17 cellular contexts compared by ENCODE assay signal in genomic region chr14:99263564-99264330, GRCh38. TPM values are rescaled to one million over a fixed set of nuclear protein-coding genes. Genes with fewer than 3 reads are reported as not detected.
DNase-seq lines count a peak whose midpoint lies in the region; ATAC-seq and TF ChIP-seq lines count a peak whose summit lies in the region.
"Had no signal": no experiment of that assay in that cellular context is flagged by ENCODE, and none has a peak within 500 bp of the region (broad histone marks: within the 10 kb centered on the region; RNA-seq: fewer than 3 reads in every experiment).

No MANE protein-coding gene starts in this region.

- H4K20me1 ChIP-seq in BLaER1 treated with 17β-estradiol and CSF1 and Interleukin-3, amounts not matched to agents 10 nM and 100 nM: peaks cover 0 to 96% (median 30%) of the 10 kb centered on the region in 11 experiments; a peak in 17 of 22 replicates

- peaks cover 72 to 100% (median 99%) of the 10 kb centered on the region in 11 experiments for H3K27me3 ChIP-seq in BLaER1 treated with 17β-estradiol and CSF1 and Interleukin-3, amounts not matched to agents 10 nM and 100 nM
- peaks cover 3 to 43% (median 9%) of the 10 kb centered on the region in 3 donors for H3K27me3 ChIP-seq in psoas muscle (ENCODE audit: insufficient read depth in 3 of 3, low read length in 2 of 3)

- peak overlapping the region in 6 of 10 experiments; percentile 34 to 63 (median 39); a peak in 7 of 20 replicates for H3K4me3 ChIP-seq in BLaER1 treated with 17β-estradiol and CSF1 and Interleukin-3, amounts not matched to agents 10 nM and 100 nM
- H3K4me3 ChIP-seq in HEK293 (ENCODE audit: low read depth, low read length) (no peak overlapping the region), psoas muscle (no peak overlapping the region)
- H3K4me3 ChIP-seq: right atrium auricular region, uterus had no signal

- POLR2A ChIA-PET in HEK293 (lab: Yijun Ruan, JAX): interaction anchor here (0.7 kb wide), 1 partner anchor 360 kb away, joined by 7 read pairs; no protein-coding TSS in a partner anchor
- POLR2A ChIA-PET in activated naive CD8-positive, alpha-beta T cell treated with anti-CD3 and anti-CD28 coated beads, Interleukin-2, amount 10 ng/mL, durations not matched to agents 7 days and 5 days (lab: Charles Lee): interaction anchor here (1.0 to 16.1 kb wide), 5 partner anchors 9 to 1075 kb away, joined by 4 to 796 read pairs (median 13); partner anchors contain the start of gene BCL11B
- POLR2A ChIA-PET in naive thymus-derived CD8-positive, alpha-beta T cell (lab: Charles Lee): interaction anchor here (0.7 to 17.4 kb wide), 12 partner anchors 6 to 1286 kb away, joined by 3 to 1316 read pairs (median 64); partner anchors contain the start of gene BCL11B

- H3K9me3 ChIP-seq in BLaER1 treated with 17β-estradiol and CSF1 and Interleukin-3, amounts not matched to agents 10 nM and 100 nM (replicated peaks in 1 of 11): no peaks in the 10 kb centered on the region
- H3K9me3 ChIP-seq in HEK293 (ENCODE audit: control insufficient read depth, insufficient read depth, low read depth, low read length): no peaks in the 10 kb centered on the region
- H3K9me3 ChIP-seq in psoas muscle: no peaks in the 10 kb centered on the region
- H3K9me3 ChIP-seq: right atrium auricular region, uterus had no signal

- no peak for ATAC-seq in activated naive CD8-positive, alpha-beta T cell treated with anti-CD3 and anti-CD28 coated beads, Interleukin-2, amount 10 ng/mL, durations not matched to agents 7 days and 5 days (ENCODE audit: low read depth)
- no peak for ATAC-seq in naive thymus-derived CD8-positive, alpha-beta T cell
- ATAC-seq in psoas muscle: no peak
- ATAC-seq: left ventricle myocardium superior had no signal

- 81 to 84% (median 83%) methylated on average over 8 of the region's 8 CpGs for WGBS in psoas muscle, 3 donors

- H3K4me1 ChIP-seq in BLaER1 treated with 17β-estradiol and CSF1 and Interleukin-3, amounts not matched to agents 10 nM and 100 nM: peaks cover 35 to 82% (median 74%) of the 10 kb centered on the region in 10 experiments
- peaks cover 49% of the 10 kb centered on the region for H3K4me1 ChIP-seq in HEK293 (ENCODE audit: control insufficient read depth, insufficient read depth, low read length)
- no peaks in the 10 kb centered on the region for H3K4me1 ChIP-seq in psoas muscle
- H3K4me1 ChIP-seq: uterus had no signal

- peak overlapping the region in 6 of 11 experiments; percentile 47 to 64 (median 56); a peak in 9 of 22 replicates for H3K27ac ChIP-seq in BLaER1 treated with 17β-estradiol and CSF1 and Interleukin-3, amounts not matched to agents 10 nM and 100 nM
- H3K27ac ChIP-seq in HEK293 (ENCODE audit: extremely low read depth, low read depth, low read length) (peak overlapping the region; percentile 43; the same call in 1 of the 2 replicates), psoas muscle (no peak overlapping the region)
- H3K27ac ChIP-seq: right atrium auricular region, uterus had no signal

- H3K4me3 Mint-ChIP-seq in activated naive CD8-positive, alpha-beta T cell treated with anti-CD3 and anti-CD28 coated beads, Interleukin-2, amount 10 ng/mL, durations not matched to agents 7 days and 5 days: peak overlapping the region; percentile 98
- H3K4me3 Mint-ChIP-seq in naive thymus-derived CD8-positive, alpha-beta T cell: peak overlapping the region; percentile 88 to 100 (median 98)
- H3K4me3 Mint-ChIP-seq: nephron had no signal

- no peaks in the 10 kb centered on the region for H3K9me3 Mint-ChIP-seq in activated naive CD8-positive, alpha-beta T cell treated with anti-CD3 and anti-CD28 coated beads, Interleukin-2, amount 10 ng/mL, durations not matched to agents 7 days and 5 days
- no peaks in the 10 kb centered on the region for H3K9me3 Mint-ChIP-seq in naive thymus-derived CD8-positive, alpha-beta T cell
- H3K9me3 Mint-ChIP-seq: nephron had no signal

- DNase-seq in activated naive CD8-positive, alpha-beta T cell treated with anti-CD3 and anti-CD28 coated beads, Interleukin-2, amount 10 ng/mL, durations not matched to agents 7 days and 5 days: no peak
- DNase-seq in naive thymus-derived CD8-positive, alpha-beta T cell: peak in 6 of 10 donors; percentile 5 to 54 (median 48)
- no peak for DNase-seq in psoas muscle
- DNase-seq in COR-L47 (lab: John Stamatoyannopoulos, UW): no peak
- no peak for DNase-seq in activated CD4-positive, CD25-positive, alpha-beta regulatory T cell treated with anti-CD3 and anti-CD28 coated beads, Interleukin-2, amount 50 U/mL, for 72 hours
- DNase-seq in HuH-7.5 (ENCODE audit: low spot score): no peak
- DNase-seq: DMS53; effector CD4-positive, alpha-beta T cell; hypothalamus; left ventricle myocardium superior; NCI-H187 treated with DMSO at 0.1 percent for 48 hours; NCI-H524 treated with DMSO at 0.1 percent for 48 hours; uterus had no signal

- H3K36me3 Mint-ChIP-seq in activated naive CD8-positive, alpha-beta T cell treated with anti-CD3 and anti-CD28 coated beads, Interleukin-2, amount 10 ng/mL, durations not matched to agents 7 days and 5 days: peaks cover 46% of the 10 kb centered on the region
- peaks cover 22 to 89% (median 70%) of the 10 kb centered on the region in 3 donors for H3K36me3 Mint-ChIP-seq in naive thymus-derived CD8-positive, alpha-beta T cell

- no peaks in the 10 kb centered on the region for H3K36me3 ChIP-seq in BLaER1 treated with 17β-estradiol and CSF1 and Interleukin-3, amounts not matched to agents 10 nM and 100 nM
- H3K36me3 ChIP-seq in HEK293 (ENCODE audit: control insufficient read depth in 2 of 2, insufficient read depth in 1 of 2, low read length in 2 of 2) (no peaks in the 10 kb centered on the region), psoas muscle (ENCODE audit: insufficient read depth in 1 of 2, low read depth in 1 of 2) (no peaks in the 10 kb centered on the region)
- H3K36me3 ChIP-seq: right atrium auricular region, uterus had no signal

- peaks cover 75% of the 10 kb centered on the region for H3K4me1 Mint-ChIP-seq in activated naive CD8-positive, alpha-beta T cell treated with anti-CD3 and anti-CD28 coated beads, Interleukin-2, amount 10 ng/mL, durations not matched to agents 7 days and 5 days
- peaks cover 51 to 98% (median 77%) of the 10 kb centered on the region in 4 donors for H3K4me1 Mint-ChIP-seq in naive thymus-derived CD8-positive, alpha-beta T cell

- TF ChIP-seq CTCF in HEK293 (tag by site-specific recombination; IDR thresholded peaks at IDR 0.05): no peak
- TF ChIP-seq CTCF in psoas muscle (IDR thresholded peaks at IDR 0.05): no peak

- H3K4me2 ChIP-seq in BLaER1 treated with 17β-estradiol and CSF1 and Interleukin-3, amounts not matched to agents 10 nM and 100 nM: peak overlapping the region; percentile 67 to 96 (median 74)

- peak overlapping the region; percentile 99 for H3K27ac Mint-ChIP-seq in activated naive CD8-positive, alpha-beta T cell treated with anti-CD3 and anti-CD28 coated beads, Interleukin-2, amount 10 ng/mL, durations not matched to agents 7 days and 5 days
- peak overlapping the region; percentile 99 to 100 (median 100) for H3K27ac Mint-ChIP-seq in naive thymus-derived CD8-positive, alpha-beta T cell
- H3K27ac Mint-ChIP-seq: nephron had no signal

- intact Hi-C loops in psoas muscle (cut with DNase I): loop anchor here in 1 of 2 donors (10.0 kb wide), 1 partner anchor 1129 kb away; no protein-coding TSS in a partner anchor

- H3K9ac ChIP-seq in BLaER1 treated with 17β-estradiol and CSF1 and Interleukin-3, amounts not matched to agents 10 nM and 100 nM: peak overlapping the region in 8 of 11 experiments; percentile 17 to 64 (median 60); a peak in 12 of 22 replicates

- CTCF ChIA-PET in HEK293 (lab: Yijun Ruan, JAX): no interaction called here

- H3K27me3 Mint-ChIP-seq in activated naive CD8-positive, alpha-beta T cell treated with anti-CD3 and anti-CD28 coated beads, Interleukin-2, amount 10 ng/mL, durations not matched to agents 7 days and 5 days: no peaks in the 10 kb centered on the region
- H3K27me3 Mint-ChIP-seq in naive thymus-derived CD8-positive, alpha-beta T cell: peaks cover 0 to 5% (median 0%) of the 10 kb centered on the region in 5 donors

TF ChIP-seq in HEK293, 187 proteins besides CTCF, POLR2A, EP300 and RAD21 (continues in another document):
- no peak for TF ChIP-seq ZNF157 (tag by site-specific recombination; IDR thresholded peaks at IDR 0.05)
- TF ChIP-seq ZNF529 (tag by site-specific recombination; IDR thresholded peaks at IDR 0.05; ENCODE audit: insufficient replicate concordance): no peak
- TF ChIP-seq ZBTB11 (tag by site-specific recombination; conservative IDR thresholded peaks at IDR 0.05; ENCODE audit: low read depth): no peak
- TF ChIP-seq GLI4 (tag by site-specific recombination; IDR thresholded peaks at IDR 0.05): no peak
- no peak for TF ChIP-seq BCL11A (tag by site-specific recombination; IDR thresholded peaks at IDR 0.05; ENCODE audit: low read depth)
- TF ChIP-seq SP3 (tag by site-specific recombination; IDR thresholded peaks at IDR 0.05): no peak

RNA-seq across cellular contexts. Expression of gene BCL11B, which starts 8.2 kb away (rescaled TPM):
- total RNA-seq in activated naive CD8-positive, alpha-beta T cell treated with anti-CD3 and anti-CD28 coated beads, Interleukin-2, amount 10 ng/mL, durations not matched to agents 7 days and 5 days: 100 to 1,000 TPM in 1 of 2 experiments, 10 to 100 TPM in 1; 99.5 to 104 TPM
- 100 to 1,000 TPM; 206 to 209 TPM for total RNA-seq in naive thymus-derived CD8-positive, alpha-beta T cell
- 10 to 100 TPM in 1 of 3 donors, 1 to 10 TPM in 2; 8.2 to 12.1 (median 9.5) TPM for polyA plus RNA-seq in naive thymus-derived CD8-positive, alpha-beta T cell
- under 1 TPM in 3 of 4 donors, not detected in 1; 0.15 to 0.34 (median 0.17) TPM for total RNA-seq in psoas muscle
- under 1 TPM in 2 of 3 donors, not detected in 1; 0.01 to 0.03 TPM for polyA plus RNA-seq in psoas muscle

Comparison
In these comparisons a context has a peak if more than half of its experiments do, and no peak if none do; other contexts are left out.
1. H3K4me3 ChIP-seq: peak in BLaER1 treated with 17β-estradiol and CSF1 and Interleukin-3, amounts not matched to agents 10 nM and 100 nM (6 of 10); none in HEK293 (single experiment) and psoas muscle (single experiment).
2. DNase-seq: peak in naive thymus-derived CD8-positive, alpha-beta T cell (6 of 10); none in activated naive CD8-positive, alpha-beta T cell treated with anti-CD3 and anti-CD28 coated beads, Interleukin-2, amount 10 ng/mL, durations not matched to agents 7 days and 5 days (single experiment), psoas muscle (0 of 2), COR-L47 (single experiment), activated CD4-positive, CD25-positive, alpha-beta regulatory T cell treated with anti-CD3 and anti-CD28 coated beads, Interleukin-2, amount 50 U/mL, for 72 hours (single experiment) and HuH-7.5 (single experiment).
3. RNA of gene BCL11B, which starts 8.2 kb away (total RNA-seq): 206 to 209 TPM in naive thymus-derived CD8-positive, alpha-beta T cell and 99.5 to 104 TPM in activated naive CD8-positive, alpha-beta T cell treated with anti-CD3 and anti-CD28 coated beads, Interleukin-2, amount 10 ng/mL, durations not matched to agents 7 days and 5 days; 0.15 to 0.34 TPM in psoas muscle; every median in the first group is over 10 times any median in the second.